ENCODE assay signal across 9 cellular contexts in the genomic region with DNA sequence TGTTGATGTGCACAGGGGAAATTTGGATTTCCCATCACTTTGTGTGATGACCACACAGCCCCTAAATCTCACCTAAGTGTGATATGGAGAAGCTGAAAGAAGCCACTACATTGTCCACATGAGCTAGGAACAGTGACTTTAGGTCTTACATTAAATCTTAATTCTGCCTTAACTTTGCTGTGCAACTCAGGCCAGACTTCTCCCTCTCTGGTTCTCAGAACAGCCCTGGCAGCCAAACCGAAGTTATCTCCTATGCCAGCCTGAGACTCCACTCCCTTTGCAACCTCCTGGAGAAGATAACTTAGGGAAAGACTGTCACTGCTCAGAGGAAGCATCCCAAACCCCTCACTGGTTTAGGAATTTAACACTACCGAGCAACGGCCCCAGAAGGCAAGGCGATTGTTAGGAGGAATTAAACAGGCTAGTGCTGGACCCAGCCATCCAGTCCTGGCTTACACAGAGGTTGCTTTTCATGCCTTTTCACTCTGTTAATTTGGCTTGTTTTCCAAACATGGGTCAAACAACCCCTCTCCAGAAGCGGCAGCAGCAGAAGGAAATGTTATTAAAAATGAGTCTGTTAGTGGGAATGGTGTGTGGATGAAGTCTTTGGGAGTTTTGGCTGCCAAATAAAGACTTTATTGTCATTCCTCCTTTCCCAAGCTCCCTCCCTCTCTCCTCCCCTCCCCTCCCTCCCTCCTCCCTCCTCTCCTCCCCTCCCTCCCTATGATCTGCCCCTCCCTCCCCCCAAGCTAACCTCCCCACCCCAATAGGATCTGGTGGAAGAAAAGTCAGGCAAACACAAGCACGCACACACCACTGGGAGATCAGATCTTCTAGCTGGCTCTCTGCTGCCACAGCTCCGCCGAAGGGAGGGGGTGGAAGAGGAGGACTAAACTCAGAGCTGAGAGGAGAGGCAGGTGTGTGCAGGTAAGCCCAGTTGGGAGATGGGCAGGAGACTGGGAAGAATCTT. TPM values are rescaled to one million over a fixed set of nuclear protein-coding genes. Genes with fewer than 3 reads are reported as not detected.
A peak's percentile ranks its signal among the peaks of the same experiment; 100 is the strongest.
DNase-seq lines count a peak whose midpoint lies in the region; ATAC-seq and TF ChIP-seq lines count a peak whose summit lies in the region.
"Had no signal": no experiment of that assay in that cellular context is flagged by ENCODE, and none has a peak within 500 bp of the region (broad histone marks: within the 10 kb centered on the region; RNA-seq: fewer than 3 reads in every experiment).

A gene (plus strand): TSS at position 795 of the 970 bp plus-strand sequence. CDS start 7,379 bp downstream, outside the sequence.

- no peak within 1 kb of the TSS for H3K9ac ChIP-seq in HUES48 (ENCODE audit: low read depth, low read length)
- H3K9ac ChIP-seq in iPS-20b (ENCODE audit: low read depth, low read length): peak within 1 kb of the TSS; percentile 7; the same call in 1 of the 2 replicates
- peak within 1 kb of the TSS; percentile 32 to 82 (median 52) for H3K9ac ChIP-seq in subcutaneous abdominal adipose tissue (ENCODE audit: low read length in 5 of 5)

- H3K4me3 Mint-ChIP-seq in Calu3 (ENCODE audit: low read depth, unreplicated experiment): no peak within 1 kb of the TSS

- H3K4me1 Mint-ChIP-seq in Calu3 (ENCODE audit: low read depth, unreplicated experiment): peaks cover 10% of the 10 kb centered on the region

- H3K4me3 ChIP-seq in HUES48 (ENCODE audit: low read depth, low read length): peak within 1 kb of the TSS; percentile 22
- peak within 1 kb of the TSS; percentile 47 for H3K4me3 ChIP-seq in iPS-20b (ENCODE audit: low read length)
- H3K4me3 ChIP-seq in subcutaneous abdominal adipose tissue (ENCODE audit: low read depth in 1 of 5, low read length in 5 of 5): peak within 1 kb of the TSS; percentile 60 to 88 (median 79)

- H3K27me3 ChIP-seq in HUES48 (ENCODE audit: control insufficient read depth, insufficient read depth, low read length): no peaks in the 10 kb centered on the region
- no peaks in the 10 kb centered on the region for H3K27me3 ChIP-seq in iPS-20b (ENCODE audit: insufficient read depth, low read length)
- H3K27me3 ChIP-seq in subcutaneous abdominal adipose tissue (ENCODE audit: control insufficient read depth in 5 of 5, insufficient read depth in 4 of 5, low read length in 5 of 5): peaks cover 0 to 3% (median 0%) of the 10 kb centered on the region in 5 donors

- CTCF ChIA-PET in Calu3 (lab: Charles Lee): interaction anchor here (0.5 to 1.5 kb wide), 4 partner anchors 11 to 133 kb away, joined by 3 to 7 read pairs (median 3); no protein-coding TSS in a partner anchor

- H3K9me3 ChIP-seq in HUES48 (ENCODE audit: control insufficient read depth, insufficient read depth, low read length) (no peaks in the 10 kb centered on the region), iPS-20b (ENCODE audit: insufficient read depth, low read depth, low read length) (no peaks in the 10 kb centered on the region), subcutaneous abdominal adipose tissue (ENCODE audit: control insufficient read depth in 5 of 5, low read length in 5 of 5) (no peaks in the 10 kb centered on the region)

- DNase-seq in astrocyte of the hippocampus (ENCODE audit: low read depth, low spot score) (peak; percentile 12), Calu3 (no peak), 8988T (no peak)
- no peak for DNase-seq in activated naive CD4-positive, alpha-beta T cell treated with anti-CD3 and anti-CD28 coated beads, Interleukin-2, amount 50 U/mL, for 16 hours
- DNase-seq: activated CD4-positive, alpha-beta T cell treated with anti-CD3 and anti-CD28 coated beads for 1 hour had no signal

- H3K4me1 ChIP-seq in HUES48 (ENCODE audit: control insufficient read depth, insufficient read depth, low read length) (peaks cover 11% of the 10 kb centered on the region), iPS-20b (ENCODE audit: insufficient read depth, low read length) (peaks cover 12% of the 10 kb centered on the region), subcutaneous abdominal adipose tissue (ENCODE audit: control insufficient read depth in 5 of 5, insufficient read depth in 5 of 5, low read length in 5 of 5) (peaks cover 8 to 50% (median 45%) of the 10 kb centered on the region in 5 donors)

- BruUV-seq in Calu3 (replicated peaks; lab: Mats Ljungman, UMichigan): no TSS peak

- H3K27ac Mint-ChIP-seq in Calu3 (ENCODE audit: unreplicated experiment): no peak within 1 kb of the TSS

- intact Hi-C loops in Calu3 (cut with micrococcal nuclease; ENCODE audit: unreplicated experiment): no loop called here

- peaks cover 85% of the 10 kb centered on the region for H3K27me3 Mint-ChIP-seq in Calu3 (ENCODE audit: unreplicated experiment)

- no peak for ATAC-seq in GM18870 (IDR thresholded peaks at IDR 0.05; ENCODE audit: unreplicated experiment)

- H3K36me3 ChIP-seq in HUES48 (ENCODE audit: control insufficient read depth, insufficient read depth, low read length) (no peaks in the 10 kb centered on the region), iPS-20b (ENCODE audit: insufficient read depth, low read depth, low read length) (no peaks in the 10 kb centered on the region), subcutaneous abdominal adipose tissue (ENCODE audit: control insufficient read depth in 5 of 5, insufficient read depth in 5 of 5, low read length in 5 of 5) (no peaks in the 10 kb centered on the region)

- H3K27ac ChIP-seq in HUES48 (ENCODE audit: low read depth, low read length): no peak within 1 kb of the TSS
- H3K27ac ChIP-seq in iPS-20b (ENCODE audit: low read length): no peak within 1 kb of the TSS
- H3K27ac ChIP-seq in subcutaneous abdominal adipose tissue (ENCODE audit: low read depth, low read length): peak within 1 kb of the TSS; percentile 69

- peaks cover 3% of the 10 kb centered on the region for H3K36me3 Mint-ChIP-seq in Calu3 (ENCODE audit: insufficient read depth, unreplicated experiment)

- TF ChIP-seq CTCF in Calu3 (IDR thresholded peaks at IDR 0.05; ENCODE audit: unreplicated experiment): no peak

- no peaks in the 10 kb centered on the region for H3K9me3 Mint-ChIP-seq in Calu3 (ENCODE audit: low read depth, unreplicated experiment)

RNA-seq across cellular contexts. Expression of the gene that starts here (rescaled TPM):
- not detected in 2 replicates for total RNA-seq in Calu3 (2022)

Comparison
In these comparisons a context has a peak if more than half of its experiments do, and no peak if none do; other contexts are left out.
1. H3K4me3 ChIP-seq: peak in every context shown above with its lines; median percentile 79 in subcutaneous abdominal adipose tissue; 47 in iPS-20b; 22 in HUES48.